2 cellular contexts compared by ENCODE assay signal in the genomic region with DNA sequence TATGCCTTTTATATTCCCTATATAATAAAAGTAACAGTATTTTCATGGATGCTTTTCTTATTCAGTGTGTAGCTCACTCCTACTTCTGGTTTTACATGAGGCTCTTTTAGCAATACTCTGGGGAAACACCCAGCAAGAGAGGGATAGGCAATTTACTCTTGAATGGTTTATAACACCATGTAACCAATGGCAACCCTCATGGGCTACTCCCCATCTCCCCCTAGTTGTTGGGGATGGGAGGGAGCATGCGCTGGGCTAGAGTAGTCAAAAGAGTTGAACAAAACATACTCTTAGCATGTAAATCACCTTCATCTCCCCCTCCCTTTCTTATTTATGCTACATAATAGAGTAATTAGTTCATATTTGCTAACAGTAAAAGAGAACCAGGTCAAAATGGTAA.
TF ChIP-seq lines count a peak whose summit lies in the region.

No MANE protein-coding gene starts in this region.

TF ChIP-seq in SK-N-SH, 30 proteins besides CTCF, POLR2A, EP300 and RAD21 (continued from another document):
- TF ChIP-seq, protein P1, sequence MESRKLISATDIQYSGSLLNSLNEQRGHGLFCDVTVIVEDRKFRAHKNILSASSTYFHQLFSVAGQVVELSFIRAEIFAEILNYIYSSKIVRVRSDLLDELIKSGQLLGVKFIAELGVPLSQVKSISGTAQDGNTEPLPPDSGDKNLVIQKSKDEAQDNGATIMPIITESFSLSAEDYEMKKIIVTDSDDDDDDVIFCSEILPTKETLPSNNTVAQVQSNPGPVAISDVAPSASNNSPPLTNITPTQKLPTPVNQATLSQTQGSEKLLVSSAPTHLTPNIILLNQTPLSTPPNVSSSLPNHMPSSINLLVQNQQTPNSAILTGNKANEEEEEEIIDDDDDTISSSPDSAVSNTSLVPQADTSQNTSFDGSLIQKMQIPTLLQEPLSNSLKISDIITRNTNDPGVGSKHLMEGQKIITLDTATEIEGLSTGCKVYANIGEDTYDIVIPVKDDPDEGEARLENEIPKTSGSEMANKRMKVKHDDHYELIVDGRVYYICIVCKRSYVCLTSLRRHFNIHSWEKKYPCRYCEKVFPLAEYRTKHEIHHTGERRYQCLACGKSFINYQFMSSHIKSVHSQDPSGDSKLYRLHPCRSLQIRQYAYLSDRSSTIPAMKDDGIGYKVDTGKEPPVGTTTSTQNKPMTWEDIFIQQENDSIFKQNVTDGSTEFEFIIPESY (IDR thresholded peaks at IDR 0.05; ENCODE audit: borderline replicate concordance, low read depth), result no peak
- TF ChIP-seq CHD2 (IDR thresholded peaks at IDR 0.05; ENCODE audit: low read length, partially characterized antibody), result no peak
- no peak for TF ChIP-seq SIN3A (IDR thresholded peaks at IDR 0.05; ENCODE audit: borderline replicate concordance, low read depth, low read length)
- no peak for TF ChIP-seq NRF1 (IDR thresholded peaks at IDR 0.05; ENCODE audit: low read depth, low read length)

TF ChIP-seq in SK-N-SH treated with all-trans-retinoic acid at 6 μM for 48 hours, 23 proteins besides CTCF, POLR2A, EP300 and RAD21:
- TF ChIP-seq, protein P2, sequence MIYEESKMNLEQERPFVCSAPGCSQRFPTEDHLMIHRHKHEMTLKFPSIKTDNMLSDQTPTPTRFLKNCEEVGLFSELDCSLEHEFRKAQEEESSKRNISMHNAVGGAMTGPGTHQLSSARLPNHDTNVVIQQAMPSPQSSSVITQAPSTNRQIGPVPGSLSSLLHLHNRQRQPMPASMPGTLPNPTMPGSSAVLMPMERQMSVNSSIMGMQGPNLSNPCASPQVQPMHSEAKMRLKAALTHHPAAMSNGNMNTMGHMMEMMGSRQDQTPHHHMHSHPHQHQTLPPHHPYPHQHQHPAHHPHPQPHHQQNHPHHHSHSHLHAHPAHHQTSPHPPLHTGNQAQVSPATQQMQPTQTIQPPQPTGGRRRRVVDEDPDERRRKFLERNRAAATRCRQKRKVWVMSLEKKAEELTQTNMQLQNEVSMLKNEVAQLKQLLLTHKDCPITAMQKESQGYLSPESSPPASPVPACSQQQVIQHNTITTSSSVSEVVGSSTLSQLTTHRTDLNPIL (CRISPR knock-in tag; IDR thresholded peaks at IDR 0.05; ENCODE audit: low read depth), result no peak
- TF ChIP-seq RARB (CRISPR knock-in tag; IDR thresholded peaks at IDR 0.05) (no peak), GLIS3 (CRISPR knock-in tag; IDR thresholded peaks at IDR 0.05) (no peak), TOX (CRISPR knock-in tag; IDR thresholded peaks at IDR 0.05; ENCODE audit: borderline replicate concordance) (no peak), CSDC2 (CRISPR knock-in tag; IDR thresholded peaks at IDR 0.05) (no peak), ZFP30 (CRISPR knock-in tag; IDR thresholded peaks at IDR 0.05) (no peak), ARNTL (CRISPR knock-in tag; IDR thresholded peaks at IDR 0.05; ENCODE audit: borderline replicate concordance, low read depth) (no peak), BACH2 (CRISPR knock-in tag; IDR thresholded peaks at IDR 0.05; ENCODE audit: borderline replicate concordance) (no peak), SNAI2 (CRISPR knock-in tag; IDR thresholded peaks at IDR 0.05) (no peak), OSR1 (CRISPR knock-in tag; IDR thresholded peaks at IDR 0.05) (no peak)
- TF ChIP-seq, protein P3, sequence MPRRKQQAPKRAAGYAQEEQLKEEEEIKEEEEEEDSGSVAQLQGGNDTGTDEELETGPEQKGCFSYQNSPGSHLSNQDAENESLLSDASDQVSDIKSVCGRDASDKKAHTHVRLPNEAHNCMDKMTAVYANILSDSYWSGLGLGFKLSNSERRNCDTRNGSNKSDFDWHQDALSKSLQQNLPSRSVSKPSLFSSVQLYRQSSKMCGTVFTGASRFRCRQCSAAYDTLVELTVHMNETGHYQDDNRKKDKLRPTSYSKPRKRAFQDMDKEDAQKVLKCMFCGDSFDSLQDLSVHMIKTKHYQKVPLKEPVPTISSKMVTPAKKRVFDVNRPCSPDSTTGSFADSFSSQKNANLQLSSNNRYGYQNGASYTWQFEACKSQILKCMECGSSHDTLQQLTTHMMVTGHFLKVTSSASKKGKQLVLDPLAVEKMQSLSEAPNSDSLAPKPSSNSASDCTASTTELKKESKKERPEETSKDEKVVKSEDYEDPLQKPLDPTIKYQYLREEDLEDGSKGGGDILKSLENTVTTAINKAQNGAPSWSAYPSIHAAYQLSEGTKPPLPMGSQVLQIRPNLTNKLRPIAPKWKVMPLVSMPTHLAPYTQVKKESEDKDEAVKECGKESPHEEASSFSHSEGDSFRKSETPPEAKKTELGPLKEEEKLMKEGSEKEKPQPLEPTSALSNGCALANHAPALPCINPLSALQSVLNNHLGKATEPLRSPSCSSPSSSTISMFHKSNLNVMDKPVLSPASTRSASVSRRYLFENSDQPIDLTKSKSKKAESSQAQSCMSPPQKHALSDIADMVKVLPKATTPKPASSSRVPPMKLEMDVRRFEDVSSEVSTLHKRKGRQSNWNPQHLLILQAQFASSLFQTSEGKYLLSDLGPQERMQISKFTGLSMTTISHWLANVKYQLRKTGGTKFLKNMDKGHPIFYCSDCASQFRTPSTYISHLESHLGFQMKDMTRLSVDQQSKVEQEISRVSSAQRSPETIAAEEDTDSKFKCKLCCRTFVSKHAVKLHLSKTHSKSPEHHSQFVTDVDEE (CRISPR knock-in tag; IDR thresholded peaks at IDR 0.05), result no peak
